ENCODE assay signal across 10 cellular contexts in genomic region chr18:75216212-75216925, GRCh38. TPM values are rescaled to one million over a fixed set of nuclear protein-coding genes. Genes with fewer than 3 reads are reported as not detected.
DNase-seq lines count a peak whose midpoint lies in the region; ATAC-seq, FAIRE-seq and TF ChIP-seq lines count a peak whose summit lies in the region.
"Had no signal": no experiment of that assay in that cellular context is flagged by ENCODE, and none has a peak within 500 bp of the region (broad histone marks: within the 10 kb centered on the region; RNA-seq: fewer than 3 reads in every experiment).

No MANE protein-coding gene starts in this region.

- in situ Hi-C loops in HepG2 (cut with HindIII; ENCODE audit: extremely low pct_ligation_motif_present, low pct_unique_long_range_greater_than_20kb) (loop anchor here (25.0 kb wide), 1 partner anchor 929 kb away; the partner anchor contains the start of gene CYB5A), transverse colon (cut with MboI; ENCODE audit: low pct_ligation_motif_present in 1 of 4, low pct_unique_long_range_greater_than_20kb in 1 of 4, low sequenced_read_pairs in 3 of 4) (loop anchor here in 1 of 4 donors (25.0 kb wide), 1 partner anchor 729 kb away; the partner anchor contains the start of gene CNDP2)

- TF ChIP-seq POLR2A in HepG2 (IDR thresholded peaks at IDR 0.05; ENCODE audit: insufficient read depth in 1 of 2, low read depth in 2 of 2, low read length in 2 of 2) = no peak
- no peak for TF ChIP-seq POLR2A in transverse colon (IDR thresholded peaks at IDR 0.05)

- FAIRE-seq in HepG2 (lab: Jason Lieb, UNC) = no peak
- FAIRE-seq in HTR-8/SVneo (lab: Jason Lieb, UNC) = no peak

- 0 out of 2 replicates have a peak overlapping the region, but pooled peaks have one; percentile 8 for H3K4me2 ChIP-seq in HepG2 (ENCODE audit: low read depth, low read length)

- H3K4me1 ChIP-seq in left ventricle myocardium inferior (peaks cover 96% of the 10 kb centered on the region), HepG2 (ENCODE audit: insufficient read depth, low read length) (peaks cover 91% of the 10 kb centered on the region), transverse colon (peaks cover 21 to 91% (median 75%) of the 10 kb centered on the region in 4 donors)

- DNase-seq in left ventricle myocardium inferior = no peak
- no peak for DNase-seq in Right ventricle myocardium superior
- no peak for DNase-seq in activated CD8-positive, alpha-beta T cell treated with anti-CD3 and anti-CD28 coated beads for 36 hours
- DNase-seq in HepG2 (ENCODE audit: low spot score) = no peak
- no peak for DNase-seq in transverse colon
- DNase-seq in HTR-8/SVneo (ENCODE audit: insufficient read length, low spot score) = no peak
- no peak for DNase-seq in activated effector memory CD4-positive, alpha-beta T cell treated with anti-CD3 and anti-CD28 coated beads, Interleukin-2, amount 50 U/mL, for 16 hours
- DNase-seq: DMS79; stimulated activated CD4-positive, alpha-beta T cell treated with anti-CD3 and anti-CD28 coated beads, Interleukin-4, amount 100 ng/mL, for 1 hour had no signal

- no peak overlapping the region for H2AFZ ChIP-seq in HepG2 (ENCODE audit: low read length)

- intact Hi-C loops in left ventricle myocardium inferior (cut with micrococcal nuclease) (no loop called here), Right ventricle myocardium superior (cut with DNase I) (no loop called here), HepG2 (cut with micrococcal nuclease; ENCODE audit: unreplicated experiment) (no loop called here), transverse colon (cut with DNase I; ENCODE audit: low total_unique reads) (loop anchor here (10.0 kb wide), 1 partner anchor 258 kb away; no protein-coding TSS in a partner anchor)
- intact Hi-C loops in activated CD8-positive, alpha-beta T cell treated with anti-CD3 and anti-CD28 coated beads for 36 hours (cut with micrococcal nuclease) = no loop called here

- ATAC-seq in Right ventricle myocardium superior (ENCODE audit: poor library complexity) = no peak
- peak; percentile 38 for ATAC-seq in activated CD8-positive, alpha-beta T cell treated with anti-CD3 and anti-CD28 coated beads for 36 hours
- ATAC-seq in HepG2 = no peak
- ATAC-seq in GM18520 (IDR thresholded peaks at IDR 0.05; ENCODE audit: unreplicated experiment) = no peak

- no peaks in the 10 kb centered on the region for H3K9me3 Mint-ChIP-seq in activated CD8-positive, alpha-beta T cell treated with anti-CD3 and anti-CD28 coated beads for 36 hours

- POLR2A ChIA-PET in activated CD8-positive, alpha-beta T cell treated with anti-CD3 and anti-CD28 coated beads for 36 hours (lab: Charles Lee) = no interaction called here
- POLR2A ChIA-PET in HepG2 (lab: Yijun Ruan, JAX) = no interaction called here

- H3K27me3 Mint-ChIP-seq in activated CD8-positive, alpha-beta T cell treated with anti-CD3 and anti-CD28 coated beads for 36 hours = no peaks in the 10 kb centered on the region

- H3K79me2 ChIP-seq in HepG2 (ENCODE audit: insufficient read depth, low read length) = peaks cover 38% of the 10 kb centered on the region

- no peaks in the 10 kb centered on the region for H3K36me3 ChIP-seq in left ventricle myocardium inferior
- H3K36me3 ChIP-seq in HepG2 (replicated peaks in 1 of 2; ENCODE audit: control insufficient read depth in 1 of 2, insufficient read depth in 2 of 2, low read length in 2 of 2) = no peaks in the 10 kb centered on the region
- H3K36me3 ChIP-seq in transverse colon = no peaks in the 10 kb centered on the region

- TF ChIP-seq RAD21 in HepG2 (CRISPR knock-in tag; IDR thresholded peaks at IDR 0.05) = no peak

- H3K9me3 ChIP-seq in left ventricle myocardium inferior (replicated peaks) = no peaks in the 10 kb centered on the region
- no peaks in the 10 kb centered on the region for H3K9me3 ChIP-seq in HepG2 (ENCODE audit: low read length)
- H3K9me3 ChIP-seq in transverse colon = no peaks in the 10 kb centered on the region

- BruUV-seq in HepG2 (replicated peaks; lab: Mats Ljungman, UMichigan) = no TSS peak

- TF ChIP-seq CTCF in left ventricle myocardium inferior (IDR thresholded peaks at IDR 0.05; ENCODE audit: borderline replicate concordance) = no peak
- TF ChIP-seq CTCF in activated CD8-positive, alpha-beta T cell treated with anti-CD3 and anti-CD28 coated beads for 36 hours (IDR thresholded peaks at IDR 0.05) = no peak
- TF ChIP-seq CTCF in HepG2 (CRISPR knock-in tag; IDR thresholded peaks at IDR 0.05) = no peak
- no peak for TF ChIP-seq CTCF in transverse colon (IDR thresholded peaks at IDR 0.05)

- H4K20me1 ChIP-seq in HepG2 (ENCODE audit: insufficient read depth, low read length) = no peaks in the 10 kb centered on the region

- peak overlapping the region; percentile 44 for H3K4me3 Mint-ChIP-seq in activated CD8-positive, alpha-beta T cell treated with anti-CD3 and anti-CD28 coated beads for 36 hours

- H3K27ac ChIP-seq in left ventricle myocardium inferior (replicated peaks) (peak overlapping the region; percentile 93), HepG2 (ENCODE audit: extremely low read length, insufficient read depth, low read length) (no peak overlapping the region), transverse colon (peak overlapping the region; percentile 88 to 95 (median 90))

- no peak overlapping the region for H3K4me3 ChIP-seq in left ventricle myocardium inferior
- no peak overlapping the region for H3K4me3 ChIP-seq in HepG2 (replicated peaks in 1 of 3; ENCODE audit: insufficient read depth in 1 of 3, low read depth in 2 of 3, low read length in 3 of 3)
- peak overlapping the region in 1 of 4 donors; percentile 5 for H3K4me3 ChIP-seq in transverse colon

- H3K9ac ChIP-seq in HepG2 (ENCODE audit: insufficient read depth, low read depth, low read length) = no peak overlapping the region

- 95% methylated on average over 7 of the region's 7 CpGs for WGBS in HepG2 (ENCODE audit: low lambda C conversion rate)
- 35 to 41% methylated on average over 3 to 7 of the region's 7 CpGs for WGBS in transverse colon (ENCODE audit: low coverage in 1 of 2), 2 donors

- no peaks in the 10 kb centered on the region for H3K27me3 ChIP-seq in left ventricle myocardium inferior (ENCODE audit: low read depth)
- no peaks in the 10 kb centered on the region for H3K27me3 ChIP-seq in HepG2 (ENCODE audit: control insufficient read depth in 1 of 2, insufficient read depth in 2 of 2, low read length in 2 of 2)
- no peaks in the 10 kb centered on the region for H3K27me3 ChIP-seq in transverse colon

- no peak for TF ChIP-seq EP300 in HepG2 (IDR thresholded peaks at IDR 0.05; ENCODE audit: low read depth in 2 of 2, low read length in 2 of 2)
- TF ChIP-seq EP300 in HepG2 (CRISPR knock-in tag; IDR thresholded peaks at IDR 0.05; ENCODE audit: borderline replicate concordance) = no peak
- no peak for TF ChIP-seq EP300 in transverse colon (IDR thresholded peaks at IDR 0.05; ENCODE audit: low read depth)

- H3K4me1 Mint-ChIP-seq in activated CD8-positive, alpha-beta T cell treated with anti-CD3 and anti-CD28 coated beads for 36 hours (ENCODE audit: low read depth) = peaks cover 75% of the 10 kb centered on the region

- peaks cover 1% of the 10 kb centered on the region for H3K36me3 Mint-ChIP-seq in activated CD8-positive, alpha-beta T cell treated with anti-CD3 and anti-CD28 coated beads for 36 hours (ENCODE audit: low read depth)

- peak overlapping the region; percentile 88 for H3K27ac Mint-ChIP-seq in activated CD8-positive, alpha-beta T cell treated with anti-CD3 and anti-CD28 coated beads for 36 hours

- CTCF ChIA-PET in activated CD8-positive, alpha-beta T cell treated with anti-CD3 and anti-CD28 coated beads for 36 hours (lab: Charles Lee) = interaction anchor here (0.8 kb wide), 1 partner anchor 24 kb away, joined by 6 read pairs; no protein-coding TSS in a partner anchor
- CTCF ChIA-PET in HepG2 (lab: Yijun Ruan, JAX; ENCODE audit: low intra/inter-chr PET ratio, low total read pairs) = no interaction called here

RNA-seq across cellular contexts. Expression of gene TSHZ1, which starts 5.8 kb away (rescaled TPM):
- total RNA-seq in left ventricle myocardium inferior (24.6 TPM), Right ventricle myocardium superior (24.0 TPM), HepG2 (2016; rRNA removed; fragmentation: Illumina TruSeq; extraction: Trizol) (2.5 and 2.6 TPM in 2 replicates), transverse colon (10 to 100 TPM; 16.3 to 34.8 (median 29.8) TPM)
- 10 to 100 TPM; 10.8 to 11.0 TPM for total RNA-seq in activated CD8-positive, alpha-beta T cell treated with anti-CD3 and anti-CD28 coated beads for 36 hours
- 0.20 and 0.35 TPM in 2 replicates for total RNA-seq in HepG2 (2016; cell fraction: cytosol; rRNA removed; fragmentation: Illumina TruSeq; extraction: Trizol; ENCODE audit: low read depth)
- total RNA-seq in HepG2 (2016; cell fraction: insoluble cytoplasmic fraction; rRNA removed; fragmentation: Illumina TruSeq; extraction: Trizol) = 2.1 and 2.4 TPM in 2 replicates
- 1.5 and 1.6 TPM in 2 replicates for total RNA-seq in HepG2 (2016; cell fraction: membrane; rRNA removed; fragmentation: Illumina TruSeq; extraction: Trizol)
- total RNA-seq in HepG2 (2016; cell fraction: nucleus; rRNA removed; fragmentation: Illumina TruSeq; extraction: Trizol) = 2.9 and 3.6 TPM in 2 replicates
- 2.4 and 2.7 TPM in 2 replicates for polyA plus RNA-seq in HepG2 (2011; rRNA removed)
- polyA plus RNA-seq in HepG2 (2011; cell fraction: cytosol; rRNA removed) = 1.7 and 1.8 TPM in 2 replicates
- polyA plus RNA-seq in HepG2 (2011; cell fraction: nucleus; rRNA removed) = 3.2 and 3.4 TPM in 2 replicates
- polyA plus RNA-seq in HepG2 (2012) = 4.3 and 4.7 TPM in 2 replicates
- 0.17 and 0.18 TPM in 2 replicates for polyA plus RNA-seq in HepG2 (2016; cell fraction: cytosol; fragmentation: Illumina TruSeq; extraction: Trizol; ENCODE audit: low read depth)
- polyA plus RNA-seq in HepG2 (2016; cell fraction: insoluble cytoplasmic fraction; fragmentation: Illumina TruSeq; extraction: Trizol; ENCODE audit: low read depth) = 2.9 and 3.5 TPM in 2 replicates
- 0.81 and 1.0 TPM in 2 replicates for polyA plus RNA-seq in HepG2 (2016; cell fraction: membrane; fragmentation: Illumina TruSeq; extraction: Trizol; ENCODE audit: low read depth)
- 3.8 and 3.9 TPM in 2 replicates for polyA plus RNA-seq in HepG2 (2016; cell fraction: nucleus; fragmentation: Illumina TruSeq; extraction: Trizol; ENCODE audit: insufficient read depth, low read depth)
- 4.9 and 6.5 TPM in 2 replicates for polyA minus RNA-seq in HepG2 (2011; rRNA and poly(A)+ RNA removed; ENCODE audit: low replicate concordance)
- 4.2 and 4.7 TPM in 2 replicates for polyA minus RNA-seq in HepG2 (2011; cell fraction: cytosol; rRNA and poly(A)+ RNA removed)
- 4.4 and 4.8 TPM in 2 replicates for polyA minus RNA-seq in HepG2 (2011; cell fraction: nucleus; rRNA and poly(A)+ RNA removed)

RNA-seq across cellular contexts. Expression of gene PTGR3, which starts 7.4 kb away (rescaled TPM):
- 77.3 TPM for total RNA-seq in left ventricle myocardium inferior
- 81.5 TPM for total RNA-seq in Right ventricle myocardium superior
- 10 to 100 TPM; 20.0 to 21.1 TPM for total RNA-seq in activated CD8-positive, alpha-beta T cell treated with anti-CD3 and anti-CD28 coated beads for 36 hours
- total RNA-seq in HepG2 (2016; rRNA removed; fragmentation: Illumina TruSeq; extraction: Trizol) = 11.5 and 13.3 TPM in 2 replicates
- total RNA-seq in HepG2 (2016; cell fraction: cytosol; rRNA removed; fragmentation: Illumina TruSeq; extraction: Trizol; ENCODE audit: low read depth) = 3.0 and 3.5 TPM in 2 replicates
- total RNA-seq in HepG2 (2016; cell fraction: insoluble cytoplasmic fraction; rRNA removed; fragmentation: Illumina TruSeq; extraction: Trizol) = 12.0 and 13.7 TPM in 2 replicates
- total RNA-seq in HepG2 (2016; cell fraction: membrane; rRNA removed; fragmentation: Illumina TruSeq; extraction: Trizol) = 9.5 and 11.7 TPM in 2 replicates
- total RNA-seq in HepG2 (2016; cell fraction: nucleus; rRNA removed; fragmentation: Illumina TruSeq; extraction: Trizol) = 6.0 and 7.5 TPM in 2 replicates
- polyA plus RNA-seq in HepG2 (2011; rRNA removed) = 23.5 and 25.3 TPM in 2 replicates
- 17.8 and 19.5 TPM in 2 replicates for polyA plus RNA-seq in HepG2 (2011; cell fraction: cytosol; rRNA removed)
- polyA plus RNA-seq in HepG2 (2011; cell fraction: nucleus; rRNA removed) = 21.7 and 25.8 TPM in 2 replicates
- 16.2 and 18.2 TPM in 2 replicates for polyA plus RNA-seq in HepG2 (2012)
- 5.8 and 8.4 TPM in 2 replicates for polyA plus RNA-seq in HepG2 (2016; cell fraction: cytosol; fragmentation: Illumina TruSeq; extraction: Trizol; ENCODE audit: low read depth)
- polyA plus RNA-seq in HepG2 (2016; cell fraction: insoluble cytoplasmic fraction; fragmentation: Illumina TruSeq; extraction: Trizol; ENCODE audit: low read depth) = 18.6 and 22.2 TPM in 2 replicates
- polyA plus RNA-seq in HepG2 (2016; cell fraction: membrane; fragmentation: Illumina TruSeq; extraction: Trizol; ENCODE audit: low read depth) = 12.0 and 13.4 TPM in 2 replicates
- 11.7 and 16.0 TPM in 2 replicates for polyA plus RNA-seq in HepG2 (2016; cell fraction: nucleus; fragmentation: Illumina TruSeq; extraction: Trizol; ENCODE audit: insufficient read depth, low read depth)
- polyA minus RNA-seq in HepG2 (2011; rRNA and poly(A)+ RNA removed; ENCODE audit: low replicate concordance) = 91.8 and 99.6 TPM in 2 replicates
- polyA minus RNA-seq in HepG2 (2011; cell fraction: cytosol; rRNA and poly(A)+ RNA removed) = 14.5 and 19.7 TPM in 2 replicates
- 23.2 and 33.2 TPM in 2 replicates for polyA minus RNA-seq in HepG2 (2011; cell fraction: nucleus; rRNA and poly(A)+ RNA removed)
- 10 to 100 TPM; 10.1 to 45.9 (median 23.4) TPM for total RNA-seq in transverse colon
